Comparison of ENCODE assay signal across 1 cellular context in genomic region chr9:72615931-72616330, GRCh38.
TF ChIP-seq lines count a peak whose summit lies in the region.

No MANE protein-coding gene starts in this region.

TF ChIP-seq in GM23338, 12 proteins besides CTCF, POLR2A, EP300 and RAD21 (continued from another document):
- no peak for TF ChIP-seq ZNF462 (CRISPR knock-in tag; IDR thresholded peaks at IDR 0.05)
- TF ChIP-seq JUNB (IDR thresholded peaks at IDR 0.05; ENCODE audit: unreplicated experiment) = no peak
- no peak for TF ChIP-seq ZNF331 (CRISPR knock-in tag; IDR thresholded peaks at IDR 0.05; ENCODE audit: low read depth)
- no peak for TF ChIP-seq EZH2phosphoT487 (IDR thresholded peaks at IDR 0.05; ENCODE audit: unreplicated experiment)
- TF ChIP-seq POLR2AphosphoS5 (IDR thresholded peaks at IDR 0.05; ENCODE audit: low read depth) = no peak
- no peak for TF ChIP-seq NANOG (IDR thresholded peaks at IDR 0.05; ENCODE audit: borderline replicate concordance)
- TF ChIP-seq EZH2 (IDR thresholded peaks at IDR 0.05; ENCODE audit: low read depth, unreplicated experiment) = no peak
- TF ChIP-seq CREB1 (CRISPR knock-in tag; IDR thresholded peaks at IDR 0.05; ENCODE audit: low read depth) = no peak
TF ChIP-seq in GM23338: peak in this region for 0.
